36 cellular contexts compared by ENCODE assay signal in genomic region chr20:54163402-54163801, GRCh38. TPM values are rescaled to one million over a fixed set of nuclear protein-coding genes. Genes with fewer than 3 reads are reported as not detected.
"Had no signal": no experiment of that assay in that cellular context is flagged by ENCODE, and none has a peak within 500 bp of the region (broad histone marks: within the 10 kb centered on the region; RNA-seq: fewer than 3 reads in every experiment).

No MANE protein-coding gene starts in this region.

- DNase-seq: Karpas-422, Kasumi-1, MG63, MM.1S, MV-4-11, NCI-H1048, NCI-H1092, NCI-H1092 treated with DMSO at 0.1 percent for 48 hours, NCI-H1105, NCI-H1105 treated with DMSO at 0.1 percent for 48 hours, NCI-H1417, NCI-H1417 treated with DMSO at 0.1 percent for 48 hours, NCI-H1436, NCI-H1436 treated with DMSO at 0.1 percent for 48 hours, NCI-H146, NCI-H1694, NCI-H1694 treated with DMSO at 0.1 percent for 48 hours, NCI-H187, NCI-H187 treated with DMSO at 0.1 percent for 48 hours, NCI-H1930, NCI-H2029, NCI-H2029 treated with DMSO at 0.1 percent for 48 hours, NCI-H2081, NCI-H2081 treated with DMSO at 0.1 percent for 48 hours, NCI-H2107, NCI-H2171, NCI-H2171 treated with DMSO at 0.1 percent for 48 hours, NCI-H2227 treated with DMSO at 0.1 percent for 48 hours, NCI-H226, NCI-H345, NCI-H446, NCI-H446 treated with DMSO at 0.1 percent for 48 hours, NCI-H510A, NCI-H510A treated with DMSO at 0.1 percent for 48 hours, NCI-H524 had no signal

- H3K4me3 ChIP-seq: MG63 had no signal

- H3K27me3 ChIP-seq: MG63 had no signal

- H3K9me3 ChIP-seq: MG63 had no signal

- H3K36me3 ChIP-seq: MG63 had no signal

RNA-seq across cellular contexts. Expression of gene CYP24A1, which starts 10.4 kb away (rescaled TPM):
- total RNA-seq: LHCN-M2 had no signal
